ENCODE assay signal across 1 cellular context in the genomic region with DNA sequence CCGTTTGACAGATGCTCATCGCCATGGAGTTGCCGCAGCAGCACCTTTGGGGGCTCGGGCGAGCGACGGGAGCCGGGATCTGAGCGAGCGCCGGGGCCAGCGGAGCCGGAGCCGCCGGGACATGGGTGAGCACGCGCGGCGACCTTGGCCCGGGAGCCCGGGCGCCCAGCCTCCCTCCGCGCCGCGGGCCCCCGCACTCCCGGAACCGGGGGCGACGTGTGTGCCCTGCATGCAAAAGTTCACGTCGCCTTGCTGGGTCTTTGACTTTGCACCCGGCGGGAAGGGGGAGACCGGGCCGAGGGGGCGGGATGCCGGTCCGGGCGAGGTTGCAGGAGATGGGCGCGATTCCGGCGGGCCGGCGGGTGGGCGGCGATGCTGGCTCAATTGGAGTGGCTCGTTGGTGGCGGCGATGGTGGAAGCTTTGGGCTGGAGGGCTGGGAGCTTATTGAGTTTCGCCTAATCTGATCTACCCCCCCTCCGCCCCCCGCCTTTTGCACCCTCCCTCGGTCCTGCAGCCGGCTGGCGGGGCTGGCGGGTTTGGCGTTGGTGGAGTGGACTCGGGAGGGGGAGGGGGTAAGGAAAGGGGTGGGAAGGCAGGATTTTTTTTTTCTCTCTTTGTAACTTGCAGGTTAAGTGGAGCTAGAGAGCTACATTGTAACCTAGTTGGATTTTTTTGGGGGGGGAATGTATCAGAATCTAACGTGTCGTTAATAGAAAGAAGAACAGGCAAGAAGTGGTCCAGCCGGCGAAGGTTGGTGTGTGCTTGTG.
TF ChIP-seq lines count a peak whose summit lies in the region.

A gene (plus strand): TSS at position 618 of the 768 bp plus-strand sequence. CDS start 20,459 bp downstream, outside the sequence.

TF ChIP-seq in IMR-90, 13 proteins besides CTCF, POLR2A, EP300 and RAD21 (continued from another document):
- TF ChIP-seq, protein P1, sequence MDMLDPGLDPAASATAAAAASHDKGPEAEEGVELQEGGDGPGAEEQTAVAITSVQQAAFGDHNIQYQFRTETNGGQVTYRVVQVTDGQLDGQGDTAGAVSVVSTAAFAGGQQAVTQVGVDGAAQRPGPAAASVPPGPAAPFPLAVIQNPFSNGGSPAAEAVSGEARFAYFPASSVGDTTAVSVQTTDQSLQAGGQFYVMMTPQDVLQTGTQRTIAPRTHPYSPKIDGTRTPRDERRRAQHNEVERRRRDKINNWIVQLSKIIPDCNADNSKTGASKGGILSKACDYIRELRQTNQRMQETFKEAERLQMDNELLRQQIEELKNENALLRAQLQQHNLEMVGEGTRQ (IDR thresholded peaks at IDR 0.05; ENCODE audit: low read depth, low read length): no peak
- TF ChIP-seq SMC3 (IDR thresholded peaks at IDR 0.05; ENCODE audit: low read depth, low read length): no peak
- no peak for TF ChIP-seq MAFK (IDR thresholded peaks at IDR 0.05; ENCODE audit: low read depth, low read length)
- TF ChIP-seq, protein P2, sequence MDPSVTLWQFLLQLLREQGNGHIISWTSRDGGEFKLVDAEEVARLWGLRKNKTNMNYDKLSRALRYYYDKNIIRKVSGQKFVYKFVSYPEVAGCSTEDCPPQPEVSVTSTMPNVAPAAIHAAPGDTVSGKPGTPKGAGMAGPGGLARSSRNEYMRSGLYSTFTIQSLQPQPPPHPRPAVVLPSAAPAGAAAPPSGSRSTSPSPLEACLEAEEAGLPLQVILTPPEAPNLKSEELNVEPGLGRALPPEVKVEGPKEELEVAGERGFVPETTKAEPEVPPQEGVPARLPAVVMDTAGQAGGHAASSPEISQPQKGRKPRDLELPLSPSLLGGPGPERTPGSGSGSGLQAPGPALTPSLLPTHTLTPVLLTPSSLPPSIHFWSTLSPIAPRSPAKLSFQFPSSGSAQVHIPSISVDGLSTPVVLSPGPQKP (IDR thresholded peaks at IDR 0.05; ENCODE audit: borderline replicate concordance, low read depth, low read length): no peak
- no peak for TF ChIP-seq RFX5 (IDR thresholded peaks at IDR 0.05; ENCODE audit: low read depth, low read length)
- no peak for TF ChIP-seq MAZ (IDR thresholded peaks at IDR 0.05; ENCODE audit: borderline replicate concordance, low read depth, low read length)
- TF ChIP-seq CHD1 (IDR thresholded peaks at IDR 0.05; ENCODE audit: low read depth, low read length): no peak
- no peak for TF ChIP-seq FOS (IDR thresholded peaks at IDR 0.05; ENCODE audit: low read depth, low read length)
